In genomic region chr3:46095307-46095706, GRCh38 we compare ENCODE assay signal across 10 cellular contexts.
DNase-seq lines count a peak whose midpoint lies in the region; ATAC-seq, FAIRE-seq and TF ChIP-seq lines count a peak whose summit lies in the region.
"Had no signal": no experiment of that assay in that cellular context is flagged by ENCODE, and none has a peak within 500 bp of the region (broad histone marks: within the 10 kb centered on the region; RNA-seq: fewer than 3 reads in every experiment).

No MANE protein-coding gene starts in this region.

- H3K4me2 ChIP-seq in HepG2 (ENCODE audit: low read depth, low read length) (no peak overlapping the region), trophoblast cell (ENCODE audit: low read length) (no peak overlapping the region)

- H3K14ac ChIP-seq in trophoblast cell (ENCODE audit: low read length), result no peak overlapping the region

- no peak overlapping the region for H2AFZ ChIP-seq in HepG2 (ENCODE audit: low read length)
- no peak overlapping the region for H2AFZ ChIP-seq in trophoblast cell (ENCODE audit: insufficient read depth, low read length, poor library complexity)

- TF ChIP-seq POLR2A in right lobe of liver (IDR thresholded peaks at IDR 0.05), result no peak
- TF ChIP-seq POLR2A in HepG2 (IDR thresholded peaks at IDR 0.05; ENCODE audit: insufficient read depth in 1 of 2, low read depth in 2 of 2, low read length in 2 of 2), result no peak

- H4K8ac ChIP-seq in trophoblast cell (ENCODE audit: low read depth, low read length), result no peak overlapping the region

- H2BK5ac ChIP-seq in trophoblast cell (ENCODE audit: low read depth, low read length, poor library complexity), result no peak overlapping the region

- H3K4me1 Mint-ChIP-seq in activated CD4-positive, alpha-beta memory T cell treated with anti-CD3 and anti-CD28 coated beads, Interleukin-2, amount 10 ng/mL, durations not matched to agents 7 days and 5 days, result peaks cover 74% of the 10 kb centered on the region

- H3K9me3 ChIP-seq in right lobe of liver, result no peaks in the 10 kb centered on the region
- H3K9me3 ChIP-seq in HepG2 (ENCODE audit: low read length), result no peaks in the 10 kb centered on the region
- no peaks in the 10 kb centered on the region for H3K9me3 ChIP-seq in upper lobe of right lung
- no peaks in the 10 kb centered on the region for H3K9me3 ChIP-seq in trophoblast cell (ENCODE audit: insufficient read depth, low read depth, low read length)

- intact Hi-C loops in right lobe of liver (cut with DNase I) (no loop called here), HepG2 (cut with micrococcal nuclease; ENCODE audit: unreplicated experiment) (no loop called here), upper lobe of right lung (cut with DNase I) (no loop called here)

- H3K4me3 ChIP-seq in right lobe of liver (no peak overlapping the region), HepG2 (replicated peaks in 1 of 3; ENCODE audit: insufficient read depth in 1 of 3, low read depth in 2 of 3, low read length in 3 of 3) (no peak overlapping the region), upper lobe of right lung (no peak overlapping the region), trophoblast cell (ENCODE audit: low read depth, low read length) (no peak overlapping the region)

- in situ Hi-C loops in HepG2 (cut with HindIII; ENCODE audit: extremely low pct_ligation_motif_present, low pct_unique_long_range_greater_than_20kb), result no loop called here

- no peak overlapping the region for H3K18ac ChIP-seq in trophoblast cell (ENCODE audit: low read length)

- H3K23ac ChIP-seq in trophoblast cell (ENCODE audit: low read length), result no peak overlapping the region

- H3K27me3 Mint-ChIP-seq in activated CD4-positive, alpha-beta memory T cell treated with anti-CD3 and anti-CD28 coated beads, Interleukin-2, amount 10 ng/mL, durations not matched to agents 7 days and 5 days, result peaks cover 22% of the 10 kb centered on the region

- H3K4ac ChIP-seq in trophoblast cell (ENCODE audit: low read depth, low read length), result no peak overlapping the region

- no peaks in the 10 kb centered on the region for H4K20me1 ChIP-seq in HepG2 (ENCODE audit: insufficient read depth, low read length)

- H3K27ac Mint-ChIP-seq in activated CD4-positive, alpha-beta memory T cell treated with anti-CD3 and anti-CD28 coated beads, Interleukin-2, amount 10 ng/mL, durations not matched to agents 7 days and 5 days, result no peak overlapping the region

- H3K27ac ChIP-seq in right lobe of liver (peak overlapping the region in 2 of 3 donors; percentile 16 to 24), HepG2 (ENCODE audit: extremely low read length, insufficient read depth, low read length) (no peak overlapping the region), upper lobe of right lung (peak overlapping the region; percentile 79), trophoblast cell (ENCODE audit: low read depth, low read length) (no peak overlapping the region)

- no TSS peak for BruUV-seq in HepG2 (replicated peaks; lab: Mats Ljungman, UMichigan)

- no peak for TF ChIP-seq RAD21 in HepG2 (CRISPR knock-in tag; IDR thresholded peaks at IDR 0.05)

- no peak overlapping the region for H4K91ac ChIP-seq in trophoblast cell (ENCODE audit: low read depth, low read length)

- TF ChIP-seq EP300 in HepG2 (IDR thresholded peaks at IDR 0.05; ENCODE audit: low read depth in 2 of 2, low read length in 2 of 2) (no peak), HepG2 (CRISPR knock-in tag; IDR thresholded peaks at IDR 0.05; ENCODE audit: borderline replicate concordance) (no peak)

- peak in 3 of 4 donors; percentile 24 to 38 (median 24) for ATAC-seq in right lobe of liver
- no peak for ATAC-seq in HepG2
- peak; percentile 61 for ATAC-seq in HG02973 (IDR thresholded peaks at IDR 0.05; ENCODE audit: unreplicated experiment)
- ATAC-seq in upper lobe of right lung, result peak; percentile 78

- no peak overlapping the region for H2BK120ac ChIP-seq in trophoblast cell (ENCODE audit: insufficient read depth, low read length, poor library complexity)

- H3K9me3 Mint-ChIP-seq in activated CD4-positive, alpha-beta memory T cell treated with anti-CD3 and anti-CD28 coated beads, Interleukin-2, amount 10 ng/mL, durations not matched to agents 7 days and 5 days, result peaks cover 7% of the 10 kb centered on the region

- no peak overlapping the region for H2BK12ac ChIP-seq in trophoblast cell (ENCODE audit: low read length)

- H3K79me2 ChIP-seq in HepG2 (ENCODE audit: insufficient read depth, low read length), result no peaks in the 10 kb centered on the region
- H3K79me2 ChIP-seq in trophoblast cell (ENCODE audit: control insufficient read depth, insufficient read depth, low read length, poor library complexity), result no peaks in the 10 kb centered on the region

- H3K9ac ChIP-seq in HepG2 (ENCODE audit: insufficient read depth, low read depth, low read length) (no peak overlapping the region), trophoblast cell (ENCODE audit: low read length) (no peak overlapping the region)

- H4K12ac ChIP-seq in trophoblast cell (ENCODE audit: low read depth, low read length), result no peak overlapping the region

- H3K4me3 Mint-ChIP-seq in activated CD4-positive, alpha-beta memory T cell treated with anti-CD3 and anti-CD28 coated beads, Interleukin-2, amount 10 ng/mL, durations not matched to agents 7 days and 5 days, result no peak overlapping the region

- DNase-seq in right lobe of liver, result no peak
- no peak for DNase-seq in HepG2 (ENCODE audit: low spot score)
- peak; percentile 95 for DNase-seq in NOMO-1 treated with DMSO at 0.1 percent for 48 hours (lab: John Stamatoyannopoulos, UW; ENCODE audit: unreplicated experiment)
- no peak for DNase-seq in upper lobe of right lung
- no peak for DNase-seq in GM03348 (ENCODE audit: low spot score)
- DNase-seq in trophoblast cell, result no peak
- DNase-seq in activated CD4-positive, alpha-beta memory T cell treated with anti-CD3 and anti-CD28 coated beads, Interleukin-2, amount 10 ng/mL, durations not matched to agents 7 days and 5 days, result no peak
- DNase-seq: NCI-H1092 treated with DMSO at 0.1 percent for 48 hours; stimulated activated CD4-positive, alpha-beta T cell treated with anti-CD3 and anti-CD28 coated beads, Interleukin-4, amount 100 ng/mL, for 4 hours had no signal

- CTCF ChIA-PET in HepG2 (lab: Yijun Ruan, JAX; ENCODE audit: low intra/inter-chr PET ratio, low total read pairs), result no interaction called here
- CTCF ChIA-PET in activated CD4-positive, alpha-beta memory T cell treated with anti-CD3 and anti-CD28 coated beads, Interleukin-2, amount 10 ng/mL, durations not matched to agents 7 days and 5 days (lab: Charles Lee), result interaction anchor here (0.7 to 4.7 kb wide), 4 partner anchors 19 to 275 kb away, joined by 3 to 63 read pairs (median 4); partner anchors contain the start of gene CCR5

- WGBS in right lobe of liver (ENCODE audit: insufficient coverage, low coverage, low lambda C conversion rate, missing lambda C conversion rate), result 73% methylated on average over 5 of the region's 5 CpGs
- WGBS in HepG2 (ENCODE audit: low lambda C conversion rate), result 43% methylated on average over 5 of the region's 5 CpGs
- no CpG with 5 or more reads among the region's 5 CpGs for WGBS in trophoblast cell (ENCODE audit: extremely low coverage, insufficient coverage, insufficient read length)

- no peaks in the 10 kb centered on the region for H3K4me1 ChIP-seq in right lobe of liver
- H3K4me1 ChIP-seq in HepG2 (ENCODE audit: insufficient read depth, low read length), result peaks cover 14% of the 10 kb centered on the region
- H3K4me1 ChIP-seq in upper lobe of right lung, result peaks cover 48% of the 10 kb centered on the region
- peaks cover 0 to 5% of the 10 kb centered on the region in 2 experiments for H3K4me1 ChIP-seq in trophoblast cell (ENCODE audit: control insufficient read depth in 1 of 2, insufficient read depth in 2 of 2, low read length in 2 of 2)

- FAIRE-seq in HepG2 (lab: Jason Lieb, UNC), result no peak

- H3K36me3 ChIP-seq in right lobe of liver (no peaks in the 10 kb centered on the region), HepG2 (replicated peaks in 1 of 2; ENCODE audit: control insufficient read depth in 1 of 2, insufficient read depth in 2 of 2, low read length in 2 of 2) (no peaks in the 10 kb centered on the region), upper lobe of right lung (no peaks in the 10 kb centered on the region), trophoblast cell (ENCODE audit: control insufficient read depth in 1 of 2, insufficient read depth in 2 of 2, low read length in 2 of 2) (peaks cover 0 to 2% of the 10 kb centered on the region in 2 experiments)

- H3K36me3 Mint-ChIP-seq in activated CD4-positive, alpha-beta memory T cell treated with anti-CD3 and anti-CD28 coated beads, Interleukin-2, amount 10 ng/mL, durations not matched to agents 7 days and 5 days (ENCODE audit: low read depth), result peaks cover 39% of the 10 kb centered on the region

- TF ChIP-seq CTCF in right lobe of liver (IDR thresholded peaks at IDR 0.05) (no peak), HepG2 (CRISPR knock-in tag; IDR thresholded peaks at IDR 0.05) (no peak), upper lobe of right lung (IDR thresholded peaks at IDR 0.05) (no peak)

- no peak overlapping the region for H2AK5ac ChIP-seq in trophoblast cell (ENCODE audit: low read length)

- H3K79me1 ChIP-seq in trophoblast cell (ENCODE audit: low read length), result no peaks in the 10 kb centered on the region

- no peaks in the 10 kb centered on the region for H3K27me3 ChIP-seq in right lobe of liver
- no peaks in the 10 kb centered on the region for H3K27me3 ChIP-seq in HepG2 (ENCODE audit: control insufficient read depth in 1 of 2, insufficient read depth in 2 of 2, low read length in 2 of 2)
- H3K27me3 ChIP-seq in upper lobe of right lung, result no peaks in the 10 kb centered on the region
- H3K27me3 ChIP-seq in trophoblast cell (ENCODE audit: insufficient read depth, low read length), result no peaks in the 10 kb centered on the region

- POLR2A ChIA-PET in HepG2 (lab: Yijun Ruan, JAX), result no interaction called here
- POLR2A ChIA-PET in activated CD4-positive, alpha-beta memory T cell treated with anti-CD3 and anti-CD28 coated beads, Interleukin-2, amount 10 ng/mL, durations not matched to agents 7 days and 5 days (lab: Charles Lee), result interaction anchor here (1.4 to 9.7 kb wide), 2 partner anchors 12 to 275 kb away, joined by 4 to 47 read pairs; partner anchors contain the start of gene CCR5

TF ChIP-seq in HepG2, 621 proteins besides CTCF, POLR2A, EP300 and RAD21:
- TF ChIP-seq FOXJ3 (CRISPR knock-in tag; IDR thresholded peaks at IDR 0.05; ENCODE audit: borderline replicate concordance) (no peak), YY1 (IDR thresholded peaks at IDR 0.05; ENCODE audit: insufficient read depth, insufficient replicate concordance, low read depth, low read length) (no peak)

Comparison
In these comparisons a context has a peak if more than half of its experiments do, and no peak if none do; other contexts are left out.
1. H3K27ac ChIP-seq: peak in right lobe of liver (2 of 3) and upper lobe of right lung (single experiment); none in HepG2 (single experiment) and trophoblast cell (single experiment).